Comparison of ENCODE assay signal across 1 cellular context in the genomic region with DNA sequence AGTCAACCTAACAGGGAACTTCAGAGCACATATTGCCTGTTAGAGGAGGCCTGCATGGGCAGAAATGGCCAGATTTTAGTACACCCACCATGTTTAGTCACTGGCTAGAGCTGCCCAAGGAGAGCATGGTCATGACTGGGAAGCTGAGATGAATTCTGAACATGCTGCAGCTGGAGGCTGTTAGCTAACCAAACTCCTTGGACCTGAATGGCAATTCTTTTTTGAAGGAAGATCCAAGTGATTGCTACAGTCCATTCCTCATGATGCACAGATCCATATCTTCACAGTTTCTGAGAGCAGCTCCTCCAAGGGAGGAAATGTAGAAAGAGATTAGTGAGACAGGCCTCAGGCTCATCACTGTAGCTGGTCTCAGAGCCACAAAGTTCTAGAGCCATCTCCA.
TF ChIP-seq lines count a peak whose summit lies in the region.

No MANE protein-coding gene starts in this region.

TF ChIP-seq in WTC11, 78 proteins besides CTCF, POLR2A, EP300 and RAD21 (continued from another document):
- TF ChIP-seq, protein P1, sequence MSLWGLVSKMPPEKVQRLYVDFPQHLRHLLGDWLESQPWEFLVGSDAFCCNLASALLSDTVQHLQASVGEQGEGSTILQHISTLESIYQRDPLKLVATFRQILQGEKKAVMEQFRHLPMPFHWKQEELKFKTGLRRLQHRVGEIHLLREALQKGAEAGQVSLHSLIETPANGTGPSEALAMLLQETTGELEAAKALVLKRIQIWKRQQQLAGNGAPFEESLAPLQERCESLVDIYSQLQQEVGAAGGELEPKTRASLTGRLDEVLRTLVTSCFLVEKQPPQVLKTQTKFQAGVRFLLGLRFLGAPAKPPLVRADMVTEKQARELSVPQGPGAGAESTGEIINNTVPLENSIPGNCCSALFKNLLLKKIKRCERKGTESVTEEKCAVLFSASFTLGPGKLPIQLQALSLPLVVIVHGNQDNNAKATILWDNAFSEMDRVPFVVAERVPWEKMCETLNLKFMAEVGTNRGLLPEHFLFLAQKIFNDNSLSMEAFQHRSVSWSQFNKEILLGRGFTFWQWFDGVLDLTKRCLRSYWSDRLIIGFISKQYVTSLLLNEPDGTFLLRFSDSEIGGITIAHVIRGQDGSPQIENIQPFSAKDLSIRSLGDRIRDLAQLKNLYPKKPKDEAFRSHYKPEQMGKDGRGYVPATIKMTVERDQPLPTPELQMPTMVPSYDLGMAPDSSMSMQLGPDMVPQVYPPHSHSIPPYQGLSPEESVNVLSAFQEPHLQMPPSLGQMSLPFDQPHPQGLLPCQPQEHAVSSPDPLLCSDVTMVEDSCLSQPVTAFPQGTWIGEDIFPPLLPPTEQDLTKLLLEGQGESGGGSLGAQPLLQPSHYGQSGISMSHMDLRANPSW (CRISPR knock-in tag; conservative IDR thresholded peaks at IDR 0.05; ENCODE audit: low read depth) = no peak
- no peak for TF ChIP-seq ZNF219 (CRISPR knock-in tag; IDR thresholded peaks at IDR 0.05; ENCODE audit: borderline replicate concordance)
- TF ChIP-seq, protein P2, sequence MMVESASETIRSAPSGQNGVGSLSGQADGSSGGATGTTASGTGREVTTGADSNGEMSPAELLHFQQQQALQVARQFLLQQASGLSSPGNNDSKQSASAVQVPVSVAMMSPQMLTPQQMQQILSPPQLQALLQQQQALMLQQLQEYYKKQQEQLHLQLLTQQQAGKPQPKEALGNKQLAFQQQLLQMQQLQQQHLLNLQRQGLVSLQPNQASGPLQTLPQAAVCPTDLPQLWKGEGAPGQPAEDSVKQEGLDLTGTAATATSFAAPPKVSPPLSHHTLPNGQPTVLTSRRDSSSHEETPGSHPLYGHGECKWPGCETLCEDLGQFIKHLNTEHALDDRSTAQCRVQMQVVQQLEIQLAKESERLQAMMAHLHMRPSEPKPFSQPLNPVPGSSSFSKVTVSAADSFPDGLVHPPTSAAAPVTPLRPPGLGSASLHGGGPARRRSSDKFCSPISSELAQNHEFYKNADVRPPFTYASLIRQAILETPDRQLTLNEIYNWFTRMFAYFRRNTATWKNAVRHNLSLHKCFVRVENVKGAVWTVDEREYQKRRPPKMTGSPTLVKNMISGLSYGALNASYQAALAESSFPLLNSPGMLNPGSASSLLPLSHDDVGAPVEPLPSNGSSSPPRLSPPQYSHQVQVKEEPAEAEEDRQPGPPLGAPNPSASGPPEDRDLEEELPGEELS (CRISPR knock-in tag; IDR thresholded peaks at IDR 0.05) = no peak
- TF ChIP-seq, protein P3, sequence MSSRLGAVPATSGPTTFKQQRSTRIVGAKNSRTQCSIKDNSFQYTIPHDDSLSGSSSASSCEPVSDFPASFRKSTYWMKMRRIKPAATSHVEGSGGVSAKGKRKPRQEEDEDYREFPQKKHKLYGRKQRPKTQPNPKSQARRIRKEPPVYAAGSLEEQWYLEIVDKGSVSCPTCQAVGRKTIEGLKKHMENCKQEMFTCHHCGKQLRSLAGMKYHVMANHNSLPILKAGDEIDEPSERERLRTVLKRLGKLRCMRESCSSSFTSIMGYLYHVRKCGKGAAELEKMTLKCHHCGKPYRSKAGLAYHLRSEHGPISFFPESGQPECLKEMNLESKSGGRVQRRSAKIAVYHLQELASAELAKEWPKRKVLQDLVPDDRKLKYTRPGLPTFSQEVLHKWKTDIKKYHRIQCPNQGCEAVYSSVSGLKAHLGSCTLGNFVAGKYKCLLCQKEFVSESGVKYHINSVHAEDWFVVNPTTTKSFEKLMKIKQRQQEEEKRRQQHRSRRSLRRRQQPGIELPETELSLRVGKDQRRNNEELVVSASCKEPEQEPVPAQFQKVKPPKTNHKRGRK (CRISPR knock-in tag; IDR thresholded peaks at IDR 0.05; ENCODE audit: borderline replicate concordance) = no peak
